Comparison of ENCODE assay signal across 7 cellular contexts in the genomic region with DNA sequence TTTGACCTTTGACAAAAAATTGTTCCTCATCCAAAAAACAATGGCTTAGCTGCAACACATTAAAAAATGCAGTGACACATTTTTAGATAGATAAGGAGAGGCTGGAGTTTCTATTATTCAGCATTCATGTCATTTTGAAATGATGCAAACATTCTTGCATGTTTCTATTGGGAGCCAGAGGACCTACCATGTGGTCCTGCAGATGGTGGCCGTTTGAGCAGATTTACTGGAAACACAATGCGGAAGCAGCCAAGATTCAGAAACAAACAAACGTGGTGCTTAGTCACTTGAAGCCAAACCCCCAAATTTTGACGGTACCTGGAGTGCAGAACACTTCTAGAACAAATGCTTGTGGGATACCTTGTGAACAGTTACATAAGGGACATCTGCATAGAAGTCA.
"Had no signal": no experiment of that assay in that cellular context is flagged by ENCODE, and none has a peak within 500 bp of the region (broad histone marks: within the 10 kb centered on the region; RNA-seq: fewer than 3 reads in every experiment).

No MANE protein-coding gene starts in this region.

- ATAC-seq: HepG2, K562 had no signal

- H3K4me3 ChIP-seq: K562 had no signal

- H3K27ac Mint-ChIP-seq: IgD-negative memory B cell had no signal

- FAIRE-seq: HepG2, HTR-8/SVneo, K562 had no signal

- H3K27me3 Mint-ChIP-seq: IgD-negative memory B cell had no signal

- H3K4me3 Mint-ChIP-seq: IgD-negative memory B cell had no signal

- DNase-seq: IMR-90, KBM-7, KG1 had no signal

- H3K36me3 Mint-ChIP-seq: IgD-negative memory B cell had no signal

- H3K4me1 Mint-ChIP-seq: IgD-negative memory B cell had no signal
